Comparison of ENCODE assay signal across 8 cellular contexts in genomic region chr5:71384706-71385105, GRCh38.
"Had no signal": no experiment of that assay in that cellular context is flagged by ENCODE, and none has a peak within 500 bp of the region (broad histone marks: within the 10 kb centered on the region; RNA-seq: fewer than 3 reads in every experiment).

No MANE protein-coding gene starts in this region.

- H3K4me2 ChIP-seq: KMS-11 had no signal

- DNase-seq: GOT3, H7, IMR-90, Karpas-422, KBM-7 had no signal

- H3K9ac ChIP-seq: KMS-11 had no signal

- H3K27ac ChIP-seq: HL-60, KMS-11 had no signal

- H3K4me3 ChIP-seq: HAP-1 had no signal

- H3K9me3 ChIP-seq: HAP-1 had no signal

- H3K36me3 ChIP-seq: HAP-1 had no signal

- H3K4me1 ChIP-seq: HAP-1 had no signal
